ENCODE assay signal across 9 cellular contexts in genomic region chr1:181113061-181113695, GRCh38. TPM values are rescaled to one million over a fixed set of nuclear protein-coding genes. Genes with fewer than 3 reads are reported as not detected.
DNase-seq lines count a peak whose midpoint lies in the region; ATAC-seq and TF ChIP-seq lines count a peak whose summit lies in the region.
"Had no signal": no experiment of that assay in that cellular context is flagged by ENCODE, and none has a peak within 500 bp of the region (broad histone marks: within the 10 kb centered on the region; RNA-seq: fewer than 3 reads in every experiment).

No MANE protein-coding gene starts in this region.

- TF ChIP-seq CTCF in foreskin keratinocyte (conservative IDR thresholded peaks at IDR 0.05): peak; percentile 34

- H3K36me3 Mint-ChIP-seq in activated T-cell treated with anti-CD3 and anti-CD28 coated beads, Interleukin-2, amount 50 U/mL, for 4 hours (ENCODE audit: insufficient read depth): no peaks in the 10 kb centered on the region
- H3K36me3 Mint-ChIP-seq: natural killer cell had no signal

- peak overlapping the region; percentile 80 for H3K27ac ChIP-seq in foreskin keratinocyte
- H3K27ac ChIP-seq in skeletal muscle tissue (ENCODE audit: low read depth, low read length): peak overlapping the region; percentile 86

- H3K4me1 ChIP-seq in foreskin keratinocyte (peaks cover 34% of the 10 kb centered on the region), skeletal muscle tissue (ENCODE audit: control insufficient read depth in 3 of 3, insufficient read depth in 3 of 3, low read length in 3 of 3) (peaks cover 27 to 40% (median 31%) of the 10 kb centered on the region in 3 donors)

- H3K9ac ChIP-seq in skeletal muscle tissue (ENCODE audit: low read depth in 1 of 3, low read length in 3 of 3): peak overlapping the region; percentile 40 to 57 (median 54)

- H3K4me3 Mint-ChIP-seq in activated T-cell treated with anti-CD3 and anti-CD28 coated beads, Interleukin-2, amount 50 U/mL, for 4 hours: no peak overlapping the region

- H3K36me3 ChIP-seq in skeletal muscle tissue (ENCODE audit: control insufficient read depth in 3 of 3, insufficient read depth in 3 of 3, low read length in 3 of 3): no peaks in the 10 kb centered on the region

- H3K4me1 Mint-ChIP-seq in activated T-cell treated with anti-CD3 and anti-CD28 coated beads, Interleukin-2, amount 50 U/mL, for 4 hours (ENCODE audit: low read depth): peaks cover 9% of the 10 kb centered on the region

- no peaks in the 10 kb centered on the region for H3K27me3 ChIP-seq in foreskin keratinocyte
- no peaks in the 10 kb centered on the region for H3K27me3 ChIP-seq in skeletal muscle tissue (ENCODE audit: control insufficient read depth in 3 of 3, insufficient read depth in 3 of 3, low read length in 3 of 3)

- peak; percentile 65 for ATAC-seq in foreskin keratinocyte
- ATAC-seq in activated T-cell treated with anti-CD3 and anti-CD28 coated beads, Interleukin-2, amount 50 U/mL, for 4 hours: no peak

- DNase-seq in H4 (ENCODE audit: low spot score) (peak; percentile 49), SHP77 treated with DMSO at 0.1 percent for 48 hours (lab: John Stamatoyannopoulos, UW) (peak; percentile 40), foreskin keratinocyte (peak; percentile 71 to 86), KG1 (lab: John Stamatoyannopoulos, UW) (no peak), NCI-H774 (lab: John Stamatoyannopoulos, UW) (no peak)
- no peak for DNase-seq in activated T-cell treated with anti-CD3 and anti-CD28 coated beads, Interleukin-2, amount 50 U/mL, for 4 hours
- DNase-seq in stimulated activated CD4-positive, alpha-beta T cell treated with anti-CD3 and anti-CD28 coated beads, Interleukin-4, amount 100 ng/mL, for 4 hours: no peak
- DNase-seq: natural killer cell had no signal

- peak overlapping the region in 1 of 3 donors; percentile 44 for H3K4me3 ChIP-seq in skeletal muscle tissue (ENCODE audit: low read length in 3 of 3)

- H3K27me3 Mint-ChIP-seq in activated T-cell treated with anti-CD3 and anti-CD28 coated beads, Interleukin-2, amount 50 U/mL, for 4 hours (ENCODE audit: low read depth): no peaks in the 10 kb centered on the region

- no peaks in the 10 kb centered on the region for H3K9me3 ChIP-seq in skeletal muscle tissue (ENCODE audit: control insufficient read depth in 3 of 3, low read length in 3 of 3)

- H3K9me3 Mint-ChIP-seq in activated T-cell treated with anti-CD3 and anti-CD28 coated beads, Interleukin-2, amount 50 U/mL, for 4 hours: no peaks in the 10 kb centered on the region
- H3K9me3 Mint-ChIP-seq: natural killer cell had no signal

RNA-seq across cellular contexts. Expression of gene IER5, which starts 24.7 kb away (rescaled TPM):
- 4.7 and 6.0 TPM in 2 replicates for total RNA-seq in H4 (2014; rRNA removed; shearing (Covaris generic))
- total RNA-seq in foreskin keratinocyte (39.4 and 46.5 TPM in 2 replicates), skeletal muscle tissue (11.0 TPM)
- polyA plus RNA-seq in foreskin keratinocyte: 36.5 and 39.7 TPM in 2 replicates
- total RNA-seq in activated T-cell treated with anti-CD3 and anti-CD28 coated beads, Interleukin-2, amount 50 U/mL, for 4 hours: 10 to 100 TPM; 43.6 to 58.9 (median 54.9) TPM

Comparison
In these comparisons a context has a peak if more than half of its experiments do, and no peak if none do; other contexts are left out.
1. DNase-seq: peak in H4 (single experiment), SHP77 treated with DMSO at 0.1 percent for 48 hours (single experiment) and foreskin keratinocyte (2 of 2); none in activated T-cell treated with anti-CD3 and anti-CD28 coated beads, Interleukin-2, amount 50 U/mL, for 4 hours (single experiment), KG1 (single experiment), stimulated activated CD4-positive, alpha-beta T cell treated with anti-CD3 and anti-CD28 coated beads, Interleukin-4, amount 100 ng/mL, for 4 hours (0 of 2) and NCI-H774 (single experiment).